Comparison of ENCODE assay signal across 12 cellular contexts in the genomic region with DNA sequence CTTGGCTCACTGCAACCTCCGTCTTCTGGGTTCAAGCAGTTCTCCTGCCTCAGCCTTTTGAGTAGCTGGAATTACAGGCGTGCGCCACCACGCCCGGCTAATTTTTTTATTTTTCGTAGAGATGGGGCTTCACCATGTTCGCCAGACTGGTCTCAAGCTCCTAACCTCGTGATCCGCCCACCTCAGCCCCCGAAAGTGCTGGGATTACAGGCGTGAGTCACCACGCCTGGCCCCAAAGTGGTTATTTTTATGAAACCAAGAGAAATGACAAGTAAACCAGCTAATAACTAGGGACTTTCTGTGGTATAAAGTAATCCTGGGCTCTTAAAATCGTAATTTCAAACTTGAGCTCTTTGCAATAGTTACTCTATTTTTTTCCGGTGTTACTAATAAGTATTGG. TPM values are rescaled to one million over a fixed set of nuclear protein-coding genes. Genes with fewer than 3 reads are reported as not detected.
DNase-seq lines count a peak whose midpoint lies in the region; ATAC-seq, FAIRE-seq and TF ChIP-seq lines count a peak whose summit lies in the region.
"Had no signal": no experiment of that assay in that cellular context is flagged by ENCODE, and none has a peak within 500 bp of the region (broad histone marks: within the 10 kb centered on the region; RNA-seq: fewer than 3 reads in every experiment).

No MANE protein-coding gene starts in this region.

- BruUV-seq in K562 (replicated peaks; lab: Mats Ljungman, UMichigan), result no TSS peak

- FAIRE-seq in K562 (lab: Jason Lieb, UNC), result no peak
- FAIRE-seq: urothelium cell line had no signal

- H3K27me3 ChIP-seq in DND-41 (ENCODE audit: insufficient read depth, low read length, poor library complexity), result no peaks in the 10 kb centered on the region
- H3K27me3 ChIP-seq in K562 (ENCODE audit: control insufficient read depth in 2 of 2, insufficient read depth in 2 of 2, low read length in 2 of 2), result no peaks in the 10 kb centered on the region
- H3K27me3 ChIP-seq in SK-N-SH (ENCODE audit: insufficient read depth), result no peaks in the 10 kb centered on the region
- no peaks in the 10 kb centered on the region for H3K27me3 ChIP-seq in tibial nerve
- H3K27me3 ChIP-seq: ascending aorta, esophagus squamous epithelium had no signal

- TF ChIP-seq CTCF in DND-41 (IDR thresholded peaks at IDR 0.05; ENCODE audit: borderline replicate concordance, extremely low read depth, low read length, poor library complexity, severe bottlenecking), result no peak
- TF ChIP-seq CTCF in K562 (IDR thresholded peaks at IDR 0.05 in 2 of 3, conservative IDR thresholded peaks at IDR 0.05 in 1 of 3; ENCODE audit: insufficient read depth in 2 of 3, low read depth in 1 of 3, low read length in 3 of 3), result no peak
- TF ChIP-seq CTCF in SK-N-SH (IDR thresholded peaks at IDR 0.05), result no peak
- TF ChIP-seq CTCF in tibial nerve (IDR thresholded peaks at IDR 0.05), result no peak

- H3K9me2 ChIP-seq in SK-N-SH, result no peaks in the 10 kb centered on the region

- no peak for TF ChIP-seq RAD21 in K562 (CRISPR knock-in tag; conservative IDR thresholded peaks at IDR 0.05 in 1 of 2, IDR thresholded peaks at IDR 0.05 in 1 of 2)
- no peak for TF ChIP-seq RAD21 in SK-N-SH (IDR thresholded peaks at IDR 0.05; ENCODE audit: low read length)

- peaks cover 8% of the 10 kb centered on the region for H3K36me3 Mint-ChIP-seq in T-helper 17 cell (ENCODE audit: low read depth)

- peaks cover 56% of the 10 kb centered on the region for H3K4me1 Mint-ChIP-seq in T-helper 17 cell

- peaks cover 70% of the 10 kb centered on the region for H3K79me2 ChIP-seq in DND-41 (ENCODE audit: insufficient read depth, low read length)
- H3K79me2 ChIP-seq in K562 (ENCODE audit: control insufficient read depth, insufficient read depth, low read length), result peaks cover 4% of the 10 kb centered on the region; the same call in 1 of the 3 replicates
- H3K79me2 ChIP-seq in SK-N-SH (ENCODE audit: insufficient read depth), result peaks cover 67% of the 10 kb centered on the region

- H3K4me3 Mint-ChIP-seq in T-helper 17 cell, result peak overlapping the region; percentile 88

- H3K4me1 ChIP-seq in DND-41 (ENCODE audit: insufficient read depth, low read length) (peaks cover 54% of the 10 kb centered on the region), K562 (replicated peaks in 1 of 2; ENCODE audit: control insufficient read depth in 2 of 2, insufficient read depth in 2 of 2, low read length in 2 of 2) (peaks cover 5 to 24% of the 10 kb centered on the region in 2 experiments; a peak in 4 of 5 replicates), SK-N-SH (ENCODE audit: control insufficient read depth in 1 of 2, insufficient read depth in 2 of 2, low read depth in 1 of 2, low read length in 1 of 2) (peaks cover 0 to 13% of the 10 kb centered on the region in 2 experiments; a peak in 1 of 4 replicates), tibial nerve (peaks cover 0 to 20% (median 7%) of the 10 kb centered on the region in 4 donors)

- H3K9me3 ChIP-seq in DND-41 (ENCODE audit: insufficient read depth, low read length, severe bottlenecking) (no peaks in the 10 kb centered on the region), T-helper 17 cell (ENCODE audit: control insufficient read depth, low read length, poor library complexity, severe bottlenecking) (no peaks in the 10 kb centered on the region), K562 (replicated peaks; ENCODE audit: control insufficient read depth, insufficient read depth, low read depth, low read length) (no peaks in the 10 kb centered on the region), SK-N-SH (no peaks in the 10 kb centered on the region), tibial nerve (no peaks in the 10 kb centered on the region)
- H3K9me3 ChIP-seq: ascending aorta, esophagus squamous epithelium had no signal

- TF ChIP-seq EP300 in K562 (IDR thresholded peaks at IDR 0.05; ENCODE audit: low read length), result no peak
- no peak for TF ChIP-seq EP300 in SK-N-SH (IDR thresholded peaks at IDR 0.05; ENCODE audit: borderline replicate concordance in 1 of 2, low read depth in 1 of 2, low read length in 1 of 2)
- no peak for TF ChIP-seq EP300 in tibial nerve (IDR thresholded peaks at IDR 0.05)

- CTCF ChIA-PET in K562 (lab: Yijun Ruan, JAX; ENCODE audit: low intra/inter-chr PET ratio), result no interaction called here
- CTCF ChIA-PET in SK-N-SH (lab: Yijun Ruan, JAX), result interaction anchor here (0.9 to 1.9 kb wide), 3 partner anchors 11 to 26 kb away, joined by 3 to 4 read pairs (median 3); no protein-coding TSS in a partner anchor

- H3K9me1 ChIP-seq in K562 (ENCODE audit: control insufficient read depth, insufficient read depth, low read length), result no peaks in the 10 kb centered on the region

- H3K4me2 ChIP-seq in DND-41 (ENCODE audit: insufficient read depth, low read length) (peak overlapping the region; percentile 44; the same call in 1 of the 2 replicates), K562 (ENCODE audit: insufficient read depth, low read length) (no peak overlapping the region), SK-N-SH (no peak overlapping the region)

- POLR2A ChIA-PET in K562 (lab: Yijun Ruan, JAX) (interaction anchor here (1.1 to 1.2 kb wide), 3 partner anchors 17 to 28 kb away, joined by 3 to 6 read pairs (median 4); no protein-coding TSS in a partner anchor), SK-N-SH (lab: Yijun Ruan, JAX) (no interaction called here)

- no peak for DNase-seq in DND-41
- DNase-seq in T-helper 17 cell, result peak in 1 of 3 donors; percentile 16
- no peak for DNase-seq in K562 (ENCODE audit: extremely low read depth in 1 of 4, low spot score in 3 of 4)
- peak; percentile 49 to 57 for DNase-seq in stimulated activated CD4-positive, alpha-beta T cell treated with anti-CD3 and anti-CD28 coated beads, Interleukin-15, amount 100 ng/mL, for 48 hours (ENCODE audit: low read depth in 2 of 2)
- no peak for DNase-seq in NOMO-1 treated with dmso at 0.1 percent for 144 hours (lab: John Stamatoyannopoulos, UW; ENCODE audit: unreplicated experiment)
- no peak for DNase-seq in SK-N-SH
- DNase-seq in glomerular visceral epithelial cell (ENCODE audit: extremely low spot score), result no peak
- DNase-seq in tibial nerve (ENCODE audit: low spot score in 2 of 2), result no peak
- DNase-seq: esophagus squamous epithelium, left cardiac atrium had no signal

- no peak overlapping the region for H3K4me3 ChIP-seq in DND-41 (ENCODE audit: low read depth in 1 of 2, low read length in 2 of 2)
- H3K4me3 ChIP-seq in K562, result no peak overlapping the region
- H3K4me3 ChIP-seq in SK-N-SH (ENCODE audit: low read depth in 2 of 2, low read length in 1 of 2), result no peak overlapping the region
- H3K4me3 ChIP-seq in tibial nerve, result no peak overlapping the region
- H3K4me3 ChIP-seq: ascending aorta, esophagus squamous epithelium had no signal

- no peak for TF ChIP-seq POLR2A in K562 (conservative IDR thresholded peaks at IDR 0.05)
- no peak for TF ChIP-seq POLR2A in tibial nerve (IDR thresholded peaks at IDR 0.05)

- H4K20me1 ChIP-seq in DND-41 (ENCODE audit: insufficient read depth, low read length), result peaks cover 29% of the 10 kb centered on the region
- no peaks in the 10 kb centered on the region for H4K20me1 ChIP-seq in K562 (replicated peaks; ENCODE audit: control insufficient read depth, insufficient read depth, low read length)
- 0 out of 2 replicates have a peak, but pooled peaks cover 8% of the 10 kb centered on the region for H4K20me1 ChIP-seq in SK-N-SH (ENCODE audit: insufficient read depth)

- in situ Hi-C loops in K562 (cut with MboI), result no loop called here

- peak overlapping the region; percentile 92 for H3K27ac Mint-ChIP-seq in T-helper 17 cell

- no peak for ATAC-seq in DND-41 (ENCODE audit: insufficient read depth, low read depth)
- no peak for ATAC-seq in T-helper 17 cell
- no peak for ATAC-seq in K562
- ATAC-seq: left cardiac atrium had no signal

- H3K9ac ChIP-seq in DND-41 (ENCODE audit: low read depth, low read length) (no peak overlapping the region), K562 (ENCODE audit: insufficient read depth in 1 of 2, low read depth in 2 of 2, low read length in 2 of 2) (no peak overlapping the region; a peak in 1 of 4 replicates), SK-N-SH (no peak overlapping the region)

- peaks cover 5% of the 10 kb centered on the region for H3F3A ChIP-seq in SK-N-SH (replicated peaks; ENCODE audit: insufficient read depth)

- H2AFZ ChIP-seq in DND-41 (ENCODE audit: low read depth, low read length), result no peak overlapping the region
- no peak overlapping the region for H2AFZ ChIP-seq in K562 (ENCODE audit: low read depth, low read length)
- no peak overlapping the region for H2AFZ ChIP-seq in SK-N-SH (ENCODE audit: low read depth)

- H3K27me3 Mint-ChIP-seq in T-helper 17 cell, result no peaks in the 10 kb centered on the region

- H3K36me3 ChIP-seq in DND-41 (ENCODE audit: insufficient read depth, low read length), result peaks cover 54% of the 10 kb centered on the region
- H3K36me3 ChIP-seq in K562 (ENCODE audit: control insufficient read depth, insufficient read depth, low read length), result peaks cover 17% of the 10 kb centered on the region; the same call in 1 of the 3 replicates
- H3K36me3 ChIP-seq in SK-N-SH (replicated peaks in 1 of 2; ENCODE audit: control insufficient read depth in 1 of 2, insufficient read depth in 2 of 2, low read length in 1 of 2), result peaks cover 21 to 49% of the 10 kb centered on the region in 2 experiments
- peaks cover 0 to 42% (median 0%) of the 10 kb centered on the region in 3 donors for H3K36me3 ChIP-seq in tibial nerve
- H3K36me3 ChIP-seq: ascending aorta had no signal

- WGBS in K562 (ENCODE audit: insufficient coverage, low coverage, missing lambda C conversion rate), result 76% methylated on average over 14 of the region's 14 CpGs
- WGBS in SK-N-SH (ENCODE audit: low lambda C conversion rate), result 87% methylated on average over 14 of the region's 14 CpGs
- WGBS in tibial nerve, 2 donors, result 78 to 87% methylated on average over 14 of the region's 14 CpGs

- intact Hi-C loops in K562 (cut with micrococcal nuclease), result no loop called here

- H3K27ac ChIP-seq in DND-41 (ENCODE audit: low read length), result no peak overlapping the region
- H3K27ac ChIP-seq in K562 (ENCODE audit: extremely low read depth, low read depth, low read length), result no peak overlapping the region
- H3K27ac ChIP-seq in SK-N-SH (ENCODE audit: low read depth in 2 of 2, low read length in 1 of 2), result no peak overlapping the region
- H3K27ac ChIP-seq in tibial nerve, result no peak overlapping the region
- H3K27ac ChIP-seq: ascending aorta, esophagus squamous epithelium had no signal

RNA-seq across cellular contexts. Expression of a gene that starts 4.0 kb away (rescaled TPM):
- total RNA-seq in T-helper 17 cell (1 to 10 TPM; 3.6 to 4.1 TPM), K562 (2014; rRNA removed) (8.7 and 9.2 TPM in 2 replicates), K562 (2014; rRNA removed; fragmentation: Illumina TruSeq; extraction: Trizol) (5.0 and 6.1 TPM in 2 replicates), K562 (2015; rRNA removed; fragmentation: Illumina TruSeq; extraction: Trizol) (6.6 and 8.3 TPM in 2 replicates), K562 (2021) (6.8 and 7.4 TPM in 2 replicates), tibial nerve (1 to 10 TPM; 4.1 to 7.2 (median 5.2) TPM)
- 17.1 and 23.1 TPM in 2 replicates for total RNA-seq in K562 (2011; cell fraction: chromatin; rRNA removed; ENCODE audit: low replicate concordance)
- 12.0 and 13.5 TPM in 2 replicates for total RNA-seq in K562 (2011; cell fraction: nucleolus; rRNA removed)
- 15.4 and 18.0 TPM in 2 replicates for total RNA-seq in K562 (2011; cell fraction: nucleoplasm; rRNA removed)
- polyA plus RNA-seq in K562 (2011; rRNA removed) (8.9 TPM in 2 replicates), K562 (2014; fragmentation: Illumina TruSeq; extraction: Trizol) (6.4 and 6.9 TPM in 2 replicates), K562 (2014; fragmentation: Nextera tagmentation; extraction: Ambion mirVana) (1 to 10 TPM; 1.7 to 2.3 TPM), K562 (2014; rRNA removed) (11.3 and 14.2 TPM in 2 replicates), SK-N-SH (2012; rRNA removed) (17.8 and 22.0 TPM in 2 replicates)
- polyA plus RNA-seq in K562 (2011; cell fraction: cytosol; rRNA removed), result 6.4 and 8.8 TPM in 2 replicates
- polyA plus RNA-seq in K562 (2011; cell fraction: nucleus; rRNA removed), result 8.4 and 9.1 TPM in 2 replicates
- polyA plus RNA-seq in K562 (2012), result 6.4 and 6.8 TPM in 2 replicates
- 10.5 and 13.8 TPM in 2 replicates for polyA minus RNA-seq in K562 (2011; rRNA and poly(A)+ RNA removed)
- polyA minus RNA-seq in K562 (2011; cell fraction: cytosol; rRNA and poly(A)+ RNA removed), result 2.4 and 4.2 TPM in 2 replicates
- polyA minus RNA-seq in K562 (2011; cell fraction: nucleus; rRNA and poly(A)+ RNA removed), result 5.3 and 8.0 TPM in 2 replicates
- polyA plus RNA-seq in SK-N-SH (2012; cell fraction: cytosol; rRNA removed), result 15.7 and 18.0 TPM in 2 replicates
- 19.0 and 25.0 TPM in 2 replicates for polyA plus RNA-seq in SK-N-SH (2012; cell fraction: nucleus; rRNA removed)

RNA-seq across cellular contexts. Expression of a gene that starts 49.3 kb away (rescaled TPM):
- total RNA-seq in T-helper 17 cell (10 to 100 TPM; 26.0 to 29.8 TPM), K562 (2014; rRNA removed) (20.7 and 21.7 TPM in 2 replicates), K562 (2014; rRNA removed; fragmentation: Illumina TruSeq; extraction: Trizol) (24.3 and 24.4 TPM in 2 replicates), K562 (2015; rRNA removed; fragmentation: Illumina TruSeq; extraction: Trizol) (18.6 and 19.8 TPM in 2 replicates), K562 (2021) (21.7 and 22.8 TPM in 2 replicates), tibial nerve (10 to 100 TPM; 19.7 to 40.2 (median 32.3) TPM)
- 56.0 and 88.7 TPM in 2 replicates for total RNA-seq in K562 (2011; cell fraction: chromatin; rRNA removed; ENCODE audit: low replicate concordance)
- total RNA-seq in K562 (2011; cell fraction: nucleolus; rRNA removed), result 38.7 and 40.2 TPM in 2 replicates
- 39.6 and 44.4 TPM in 2 replicates for total RNA-seq in K562 (2011; cell fraction: nucleoplasm; rRNA removed)
- polyA plus RNA-seq in K562 (2011; rRNA removed) (20.1 and 24.3 TPM in 2 replicates), K562 (2014; fragmentation: Illumina TruSeq; extraction: Trizol) (21.9 and 25.4 TPM in 2 replicates), K562 (2014; fragmentation: Nextera tagmentation; extraction: Ambion mirVana) (10 to 100 TPM in 1 of 2 experiments, 1 to 10 TPM in 1; 9.2 to 11.5 TPM), K562 (2014; rRNA removed) (23.9 and 30.7 TPM in 2 replicates), SK-N-SH (2012; rRNA removed) (32.9 and 49.6 TPM in 2 replicates)
- polyA plus RNA-seq in K562 (2011; cell fraction: cytosol; rRNA removed), result 19.5 and 21.1 TPM in 2 replicates
- 46.9 and 57.8 TPM in 2 replicates for polyA plus RNA-seq in K562 (2011; cell fraction: nucleus; rRNA removed)
- 16.7 and 20.6 TPM in 2 replicates for polyA plus RNA-seq in K562 (2012)
- polyA minus RNA-seq in K562 (2011; rRNA and poly(A)+ RNA removed), result 23.4 and 29.0 TPM in 2 replicates
- polyA minus RNA-seq in K562 (2011; cell fraction: cytosol; rRNA and poly(A)+ RNA removed), result 6.8 and 11.5 TPM in 2 replicates
- 17.0 and 20.9 TPM in 2 replicates for polyA minus RNA-seq in K562 (2011; cell fraction: nucleus; rRNA and poly(A)+ RNA removed)
- 13.6 and 16.8 TPM in 2 replicates for polyA plus RNA-seq in SK-N-SH (2012; cell fraction: cytosol; rRNA removed)
- polyA plus RNA-seq in SK-N-SH (2012; cell fraction: nucleus; rRNA removed), result 178 and 185 TPM in 2 replicates

RNA-seq across cellular contexts. Expression of a gene that starts 53.2 kb away (rescaled TPM):
- total RNA-seq in T-helper 17 cell (1 to 10 TPM; 2.0 to 3.3 TPM), K562 (2014; rRNA removed) (0.53 TPM in 1 of 2 replicates, not detected in the other), K562 (2014; rRNA removed; fragmentation: Illumina TruSeq; extraction: Trizol) (not detected in 2 replicates), K562 (2015; rRNA removed; fragmentation: Illumina TruSeq; extraction: Trizol) (not detected in 2 replicates), K562 (2021) (0.16 and 0.25 TPM in 2 replicates), tibial nerve (100 to 1,000 TPM in 1 of 4 donors, 10 to 100 TPM in 3; 27.3 to 157 (median 68.0) TPM)
- total RNA-seq in K562 (2011; cell fraction: chromatin; rRNA removed; ENCODE audit: low replicate concordance), result 0.53 TPM in 1 of 2 replicates, not detected in the other
- total RNA-seq in K562 (2011; cell fraction: nucleolus; rRNA removed), result 0.83 and 1.1 TPM in 2 replicates
- 0.66 TPM in 1 of 2 replicates, not detected in the other for total RNA-seq in K562 (2011; cell fraction: nucleoplasm; rRNA removed)
- polyA plus RNA-seq in K562 (2011; rRNA removed) (0.07 and 0.22 TPM in 2 replicates), K562 (2014; fragmentation: Illumina TruSeq; extraction: Trizol) (not detected in 2 replicates), K562 (2014; fragmentation: Nextera tagmentation; extraction: Ambion mirVana) (under 1 TPM; 0.06 to 0.11 TPM), K562 (2014; rRNA removed) (not detected in 2 replicates), SK-N-SH (2012; rRNA removed) (5.3 and 6.5 TPM in 2 replicates)
- polyA plus RNA-seq in K562 (2011; cell fraction: cytosol; rRNA removed), result 0.18 TPM in 1 of 2 replicates, not detected in the other
- polyA plus RNA-seq in K562 (2011; cell fraction: nucleus; rRNA removed), result 0.11 and 0.78 TPM in 2 replicates
- 0.13 and 0.17 TPM in 2 replicates for polyA plus RNA-seq in K562 (2012)
- not detected in 2 replicates for polyA minus RNA-seq in K562 (2011; rRNA and poly(A)+ RNA removed)
- polyA minus RNA-seq in K562 (2011; cell fraction: cytosol; rRNA and poly(A)+ RNA removed), result not detected in 2 replicates
- 0.33 and 0.40 TPM in 2 replicates for polyA minus RNA-seq in K562 (2011; cell fraction: nucleus; rRNA and poly(A)+ RNA removed)
- 4.3 and 5.8 TPM in 2 replicates for polyA plus RNA-seq in SK-N-SH (2012; cell fraction: cytosol; rRNA removed)
- polyA plus RNA-seq in SK-N-SH (2012; cell fraction: nucleus; rRNA removed), result 4.1 and 4.6 TPM in 2 replicates

Comparison
In these comparisons a context has a peak if more than half of its experiments do, and no peak if none do; other contexts are left out.
1. DNase-seq: peak in stimulated activated CD4-positive, alpha-beta T cell treated with anti-CD3 and anti-CD28 coated beads, Interleukin-15, amount 100 ng/mL, for 48 hours (2 of 2); none in DND-41 (single experiment), K562 (0 of 4), NOMO-1 treated with dmso at 0.1 percent for 144 hours (single experiment), SK-N-SH (single experiment), glomerular visceral epithelial cell (single experiment) and tibial nerve (0 of 2).
2. RNA of a gene that starts 53.2 kb away (total RNA-seq): 27.3 to 157 TPM in tibial nerve; 2.0 to 3.3 TPM in T-helper 17 cell and 0.16 to 1.1 TPM in K562; every median in the first group is over 4 times any median in the second.